ENCODE assay signal across 8 cellular contexts in genomic region chr7:30286749-30287148, GRCh38. TPM values are rescaled to one million over a fixed set of nuclear protein-coding genes. Genes with fewer than 3 reads are reported as not detected.
DNase-seq lines count a peak whose midpoint lies in the region; ATAC-seq and TF ChIP-seq lines count a peak whose summit lies in the region.

No MANE protein-coding gene starts in this region.

- H3K4me1 ChIP-seq in iPS-20b (ENCODE audit: insufficient read depth, low read length) = peaks cover 12% of the 10 kb centered on the region
- peaks cover 4% of the 10 kb centered on the region for H3K4me1 ChIP-seq in stomach smooth muscle (ENCODE audit: control insufficient read depth, insufficient read depth, low read length)

- no peak for DNase-seq in T-helper 2 cell treated with Interferon-gamma antibody and Interleukin-4, amounts not matched to agents 5 μg/mL and 100 μg/mL, for 36 hours (ENCODE audit: low spot score)
- DNase-seq in T-helper 2 cell = no peak
- no peak for DNase-seq in activated CD8-positive, alpha-beta T cell treated with anti-CD3 and anti-CD28 coated beads for 36 hours
- no peak for DNase-seq in AML-193 (lab: John Stamatoyannopoulos, UW)

- no peak for ATAC-seq in activated CD8-positive, alpha-beta T cell treated with anti-CD3 and anti-CD28 coated beads for 36 hours
- ATAC-seq in HG03159 (IDR thresholded peaks at IDR 0.05; ENCODE audit: unreplicated experiment) = no peak
- ATAC-seq in GM21381 (IDR thresholded peaks at IDR 0.05; ENCODE audit: unreplicated experiment) = no peak

- H3K9ac ChIP-seq in iPS-20b (ENCODE audit: low read depth, low read length) = peak overlapping the region; percentile 74
- H3K9ac ChIP-seq in stomach smooth muscle (ENCODE audit: low read length in 2 of 2) = no peak overlapping the region

- H3K4me3 ChIP-seq in iPS-20b (ENCODE audit: low read length) (peak overlapping the region; percentile 84), stomach smooth muscle (ENCODE audit: low read length in 2 of 2) (peak overlapping the region; percentile 23 to 67)

- CTCF ChIA-PET in activated CD8-positive, alpha-beta T cell treated with anti-CD3 and anti-CD28 coated beads for 36 hours (lab: Charles Lee) = no interaction called here

- H3K36me3 Mint-ChIP-seq in T-helper 2 cell treated with Interferon-gamma antibody and Interleukin-4, amounts not matched to agents 5 μg/mL and 100 μg/mL, for 36 hours (ENCODE audit: low read depth) = peaks cover 26% of the 10 kb centered on the region
- H3K36me3 Mint-ChIP-seq in activated CD8-positive, alpha-beta T cell treated with anti-CD3 and anti-CD28 coated beads for 36 hours (ENCODE audit: low read depth) = peaks cover 9% of the 10 kb centered on the region

- H3K4me3 Mint-ChIP-seq in T-helper 2 cell treated with Interferon-gamma antibody and Interleukin-4, amounts not matched to agents 5 μg/mL and 100 μg/mL, for 36 hours = peak overlapping the region; percentile 91
- H3K4me3 Mint-ChIP-seq in activated CD8-positive, alpha-beta T cell treated with anti-CD3 and anti-CD28 coated beads for 36 hours = peak overlapping the region; percentile 93

- H3K36me3 ChIP-seq in iPS-20b (ENCODE audit: insufficient read depth, low read depth, low read length) = no peaks in the 10 kb centered on the region
- H3K36me3 ChIP-seq in stomach smooth muscle (ENCODE audit: control insufficient read depth in 2 of 2, insufficient read depth in 2 of 2, low read length in 2 of 2) = no peaks in the 10 kb centered on the region

- H3K9me3 ChIP-seq in iPS-20b (ENCODE audit: insufficient read depth, low read depth, low read length) (no peaks in the 10 kb centered on the region), stomach smooth muscle (ENCODE audit: control insufficient read depth in 2 of 2, low read length in 2 of 2) (no peaks in the 10 kb centered on the region)

- POLR2A ChIA-PET in activated CD8-positive, alpha-beta T cell treated with anti-CD3 and anti-CD28 coated beads for 36 hours (lab: Charles Lee) = interaction anchor here (0.6 to 2.8 kb wide), 6 partner anchors 15 to 63 kb away, joined by 3 to 14 read pairs (median 7); no protein-coding TSS in a partner anchor

- H3K27me3 Mint-ChIP-seq in T-helper 2 cell treated with Interferon-gamma antibody and Interleukin-4, amounts not matched to agents 5 μg/mL and 100 μg/mL, for 36 hours (ENCODE audit: low read depth) = no peaks in the 10 kb centered on the region
- H3K27me3 Mint-ChIP-seq in activated CD8-positive, alpha-beta T cell treated with anti-CD3 and anti-CD28 coated beads for 36 hours = no peaks in the 10 kb centered on the region

- H3K27me3 ChIP-seq in iPS-20b (ENCODE audit: insufficient read depth, low read length) (peaks cover 8% of the 10 kb centered on the region; the same call in 1 of the 2 replicates), stomach smooth muscle (ENCODE audit: control insufficient read depth in 1 of 2, insufficient read depth in 2 of 2, low read length in 2 of 2) (no peaks in the 10 kb centered on the region)

- peak overlapping the region; percentile 98 for H3K27ac Mint-ChIP-seq in T-helper 2 cell treated with Interferon-gamma antibody and Interleukin-4, amounts not matched to agents 5 μg/mL and 100 μg/mL, for 36 hours
- no peak overlapping the region for H3K27ac Mint-ChIP-seq in activated CD8-positive, alpha-beta T cell treated with anti-CD3 and anti-CD28 coated beads for 36 hours

- H3K9me3 Mint-ChIP-seq in T-helper 2 cell treated with Interferon-gamma antibody and Interleukin-4, amounts not matched to agents 5 μg/mL and 100 μg/mL, for 36 hours = peaks cover 15% of the 10 kb centered on the region
- H3K9me3 Mint-ChIP-seq in activated CD8-positive, alpha-beta T cell treated with anti-CD3 and anti-CD28 coated beads for 36 hours = peaks cover 2% of the 10 kb centered on the region

- H3K27ac ChIP-seq in iPS-20b (ENCODE audit: low read length) (no peak overlapping the region), stomach smooth muscle (ENCODE audit: low read length) (no peak overlapping the region)

- peaks cover 58% of the 10 kb centered on the region for H3K4me1 Mint-ChIP-seq in T-helper 2 cell treated with Interferon-gamma antibody and Interleukin-4, amounts not matched to agents 5 μg/mL and 100 μg/mL, for 36 hours (ENCODE audit: low read depth)
- H3K4me1 Mint-ChIP-seq in activated CD8-positive, alpha-beta T cell treated with anti-CD3 and anti-CD28 coated beads for 36 hours (ENCODE audit: low read depth) = peaks cover 56% of the 10 kb centered on the region

- TF ChIP-seq CTCF in activated CD8-positive, alpha-beta T cell treated with anti-CD3 and anti-CD28 coated beads for 36 hours (IDR thresholded peaks at IDR 0.05) = no peak

- intact Hi-C loops in activated CD8-positive, alpha-beta T cell treated with anti-CD3 and anti-CD28 coated beads for 36 hours (cut with micrococcal nuclease) = loop anchor here (2.0 to 10.0 kb wide), 2 partner anchors 62 to 188 kb away; partner anchors contain the start of gene NOD1

RNA-seq across cellular contexts. Expression of gene ZNRF2, which starts 2.4 kb away (rescaled TPM):
- 1 to 10 TPM; 8.9 to 9.7 TPM for total RNA-seq in activated CD8-positive, alpha-beta T cell treated with anti-CD3 and anti-CD28 coated beads for 36 hours
